Comparison of ENCODE assay signal across 1 cellular context in genomic region chr16:68231384-68232136, GRCh38.
TF ChIP-seq lines count a peak whose summit lies in the region.

No MANE protein-coding gene starts in this region.

TF ChIP-seq in H1, 55 proteins besides CTCF, POLR2A, EP300 and RAD21:
- TF ChIP-seq HDAC6 (IDR thresholded peaks at IDR 0.05; ENCODE audit: low read depth, low read length) (no peak), BRCA1 (IDR thresholded peaks at IDR 0.05; ENCODE audit: low read depth, low read length) (no peak), HDAC2 (IDR thresholded peaks at IDR 0.05; ENCODE audit: borderline replicate concordance in 1 of 2, low read depth in 2 of 2, low read length in 2 of 2) (no peak), MAX (IDR thresholded peaks at IDR 0.05) (no peak), ATF3 (IDR thresholded peaks at IDR 0.05; ENCODE audit: insufficient read depth, low read depth, low read length) (no peak), JUN (IDR thresholded peaks at IDR 0.05; ENCODE audit: low read depth, low read length) (no peak), JUND (IDR thresholded peaks at IDR 0.05; ENCODE audit: low read length) (no peak), ASH2L (IDR thresholded peaks at IDR 0.05; ENCODE audit: low read length) (no peak), SP2 (IDR thresholded peaks at IDR 0.05; ENCODE audit: low read length) (no peak)
